21 cellular contexts compared by ENCODE assay signal in genomic region chr7:2532199-2533162, GRCh38. TPM values are rescaled to one million over a fixed set of nuclear protein-coding genes. Genes with fewer than 3 reads are reported as not detected.
A peak's percentile ranks its signal among the peaks of the same experiment; 100 is the strongest.
DNase-seq lines count a peak whose midpoint lies in the region; ATAC-seq lines count a peak whose summit lies in the region.
"Not testable (repeated sequence)": the region's sequence is repeated elsewhere in the genome, so short reads cannot be mapped to it uniquely, and the experiment has no call there.
"Had no signal": no experiment of that assay in that cellular context is flagged by ENCODE, and none has a peak within 500 bp of the region (broad histone marks: within the 10 kb centered on the region; RNA-seq: fewer than 3 reads in every experiment).

No MANE protein-coding gene starts in this region.

- peak overlapping the region in 5 of 7 donors; percentile 50 to 99 (median 65) for H3K27ac Mint-ChIP-seq in CD4-positive, alpha-beta memory T cell
- peak overlapping the region; percentile 16 for H3K27ac Mint-ChIP-seq in T-helper 17 cell
- peak overlapping the region; percentile 40 for H3K27ac Mint-ChIP-seq in activated T-helper 1 cell treated with anti-CD3 and anti-CD28 coated beads, Interleukin-12 subunit alpha, Interleukin-12 subunit beta, Interleukin-2, Interleukin-4 antibody, amounts not matched to agents 30 ng/mL and 10 ng/mL and 1 ng/mL, durations not matched to agents 14 hours and 24 hours and 36 hours
- peak overlapping the region; percentile 29 for H3K27ac Mint-ChIP-seq in central memory CD8-positive, alpha-beta T cell (ENCODE audit: low read depth)
- H3K27ac Mint-ChIP-seq in natural killer cell treated with Interleukin-12 subunit alpha and Interleukin-12 subunit beta and Interleukin-15 and Interleukin-18, amount 100 ng/mL, for 72 hours, result peak overlapping the region in 1 of 2 donors; percentile 53
- peak overlapping the region; percentile 67 for H3K27ac Mint-ChIP-seq in stimulated activated memory B cell treated with anti-CD40 and anti-IgM and Interleukin-4, amounts not matched to agents 10 μg/mL and 1 μg/mL and 100 μg/mL, for 72 hours

- not testable (repeated sequence) for H3K9me3 ChIP-seq in CD4-positive, alpha-beta memory T cell (ENCODE audit: control insufficient read depth in 1 of 2, low read length in 2 of 2); T-helper 17 cell (ENCODE audit: control insufficient read depth, low read length, poor library complexity, severe bottlenecking)

- intact Hi-C loops in CD4-positive, alpha-beta memory T cell (cut with micrococcal nuclease); activated T-helper 1 cell treated with anti-CD3 and anti-CD28 coated beads, Interleukin-12 subunit alpha, Interleukin-12 subunit beta, Interleukin-2, Interleukin-4 antibody, amounts not matched to agents 30 ng/mL and 10 ng/mL and 1 ng/mL, durations not matched to agents 14 hours and 24 hours and 36 hours (cut with micrococcal nuclease); left ventricle myocardium superior (cut with micrococcal nuclease): not testable (repeated sequence)

- not testable (repeated sequence) for H3K4me3 ChIP-seq in CD4-positive, alpha-beta memory T cell (ENCODE audit: low read length in 2 of 2)

- H3K36me3 ChIP-seq in CD4-positive, alpha-beta memory T cell (ENCODE audit: insufficient read depth, low read length), result not testable (repeated sequence)

- not testable (repeated sequence) for ATAC-seq in T-helper 17 cell; central memory CD8-positive, alpha-beta T cell (replicated peaks; ENCODE audit: extremely low read depth, poor library complexity, severe bottlenecking); left ventricle myocardium superior; natural killer cell treated with Interleukin-12 subunit alpha and Interleukin-12 subunit beta and Interleukin-15 and Interleukin-18, amount 100 ng/mL, for 72 hours; stimulated activated memory B cell treated with anti-CD40 and anti-IgM and Interleukin-4, amounts not matched to agents 10 μg/mL and 1 μg/mL and 100 μg/mL, for 72 hours

- peak in 1 of 5 donors; percentile 39 for DNase-seq in CD4-positive, alpha-beta memory T cell
- peak; percentile 49 for DNase-seq in NCI-H345 (lab: John Stamatoyannopoulos, UW)
- not testable (repeated sequence) for DNase-seq in T-helper 17 cell; activated T-helper 1 cell treated with anti-CD3 and anti-CD28 coated beads, Interleukin-12 subunit alpha, Interleukin-12 subunit beta, Interleukin-2, Interleukin-4 antibody, amounts not matched to agents 30 ng/mL and 10 ng/mL and 1 ng/mL, durations not matched to agents 14 hours and 24 hours and 36 hours (ENCODE audit: low spot score); central memory CD8-positive, alpha-beta T cell (ENCODE audit: low spot score in 2 of 2); natural killer cell treated with Interleukin-12 subunit alpha and Interleukin-12 subunit beta and Interleukin-15 and Interleukin-18, amount 100 ng/mL, for 72 hours (ENCODE audit: low spot score)
- DNase-seq in left ventricle myocardium superior, result peak; percentile 20

- peaks cover 39% of the 10 kb centered on the region for H3K4me1 ChIP-seq in CD4-positive, alpha-beta memory T cell (ENCODE audit: insufficient read depth, low read length)

- peak overlapping the region in 2 of 8 donors; percentile 48 to 59 for H3K4me3 Mint-ChIP-seq in CD4-positive, alpha-beta memory T cell
- H3K4me3 Mint-ChIP-seq in T-helper 17 cell; activated T-helper 1 cell treated with anti-CD3 and anti-CD28 coated beads, Interleukin-12 subunit alpha, Interleukin-12 subunit beta, Interleukin-2, Interleukin-4 antibody, amounts not matched to agents 30 ng/mL and 10 ng/mL and 1 ng/mL, durations not matched to agents 14 hours and 24 hours and 36 hours; central memory CD8-positive, alpha-beta T cell; stimulated activated memory B cell treated with anti-CD40 and anti-IgM and Interleukin-4, amounts not matched to agents 10 μg/mL and 1 μg/mL and 100 μg/mL, for 72 hours: not testable (repeated sequence)
- peak overlapping the region; percentile 9 for H3K4me3 Mint-ChIP-seq in natural killer cell treated with Interleukin-12 subunit alpha and Interleukin-12 subunit beta and Interleukin-15 and Interleukin-18, amount 100 ng/mL, for 72 hours

- peaks cover 17 to 45% (median 28%) of the 10 kb centered on the region in 4 donors for H3K4me1 Mint-ChIP-seq in CD4-positive, alpha-beta memory T cell
- H3K4me1 Mint-ChIP-seq in T-helper 17 cell, result peaks cover 22% of the 10 kb centered on the region
- H3K4me1 Mint-ChIP-seq in activated T-helper 1 cell treated with anti-CD3 and anti-CD28 coated beads, Interleukin-12 subunit alpha, Interleukin-12 subunit beta, Interleukin-2, Interleukin-4 antibody, amounts not matched to agents 30 ng/mL and 10 ng/mL and 1 ng/mL, durations not matched to agents 14 hours and 24 hours and 36 hours (ENCODE audit: low read depth), result peaks cover 26% of the 10 kb centered on the region
- H3K4me1 Mint-ChIP-seq in central memory CD8-positive, alpha-beta T cell, result peaks cover 32% of the 10 kb centered on the region
- peaks cover 24 to 25% of the 10 kb centered on the region in 2 donors for H3K4me1 Mint-ChIP-seq in natural killer cell treated with Interleukin-12 subunit alpha and Interleukin-12 subunit beta and Interleukin-15 and Interleukin-18, amount 100 ng/mL, for 72 hours (ENCODE audit: low read depth in 2 of 2)
- peaks cover 39% of the 10 kb centered on the region for H3K4me1 Mint-ChIP-seq in stimulated activated memory B cell treated with anti-CD40 and anti-IgM and Interleukin-4, amounts not matched to agents 10 μg/mL and 1 μg/mL and 100 μg/mL, for 72 hours

- CTCF ChIA-PET in CD4-positive, alpha-beta memory T cell (lab: Charles Lee; ENCODE audit: partially characterized antibody), result interaction anchor here (0.7 kb wide), 1 partner anchor 30 kb away, joined by 3 read pairs; no protein-coding TSS in a partner anchor

- not testable (repeated sequence) for H3K27me3 Mint-ChIP-seq in CD4-positive, alpha-beta memory T cell; T-helper 17 cell; activated T-helper 1 cell treated with anti-CD3 and anti-CD28 coated beads, Interleukin-12 subunit alpha, Interleukin-12 subunit beta, Interleukin-2, Interleukin-4 antibody, amounts not matched to agents 30 ng/mL and 10 ng/mL and 1 ng/mL, durations not matched to agents 14 hours and 24 hours and 36 hours (ENCODE audit: insufficient read depth); central memory CD8-positive, alpha-beta T cell; natural killer cell treated with Interleukin-12 subunit alpha and Interleukin-12 subunit beta and Interleukin-15 and Interleukin-18, amount 100 ng/mL, for 72 hours; stimulated activated memory B cell treated with anti-CD40 and anti-IgM and Interleukin-4, amounts not matched to agents 10 μg/mL and 1 μg/mL and 100 μg/mL, for 72 hours

- H3K27ac ChIP-seq in CD4-positive, alpha-beta memory T cell (ENCODE audit: low read depth, low read length), result not testable (repeated sequence)

- POLR2A ChIA-PET in CD4-positive, alpha-beta memory T cell (lab: Charles Lee; ENCODE audit: partially characterized antibody), result interaction anchor here (1.0 to 15.7 kb wide), 3 partner anchors 22 to 23 kb away, joined by 3 to 511 read pairs (median 3); no protein-coding TSS in a partner anchor

- peaks cover 0 to 22% of the 10 kb centered on the region in 2 donors for H3K36me3 Mint-ChIP-seq in CD4-positive, alpha-beta memory T cell
- H3K36me3 Mint-ChIP-seq in T-helper 17 cell (ENCODE audit: low read depth); activated T-helper 1 cell treated with anti-CD3 and anti-CD28 coated beads, Interleukin-12 subunit alpha, Interleukin-12 subunit beta, Interleukin-2, Interleukin-4 antibody, amounts not matched to agents 30 ng/mL and 10 ng/mL and 1 ng/mL, durations not matched to agents 14 hours and 24 hours and 36 hours (ENCODE audit: low read depth); central memory CD8-positive, alpha-beta T cell (ENCODE audit: insufficient read depth); natural killer cell treated with Interleukin-12 subunit alpha and Interleukin-12 subunit beta and Interleukin-15 and Interleukin-18, amount 100 ng/mL, for 72 hours; stimulated activated memory B cell treated with anti-CD40 and anti-IgM and Interleukin-4, amounts not matched to agents 10 μg/mL and 1 μg/mL and 100 μg/mL, for 72 hours: not testable (repeated sequence)

- H3K9me3 Mint-ChIP-seq in CD4-positive, alpha-beta memory T cell; activated T-helper 1 cell treated with anti-CD3 and anti-CD28 coated beads, Interleukin-12 subunit alpha, Interleukin-12 subunit beta, Interleukin-2, Interleukin-4 antibody, amounts not matched to agents 30 ng/mL and 10 ng/mL and 1 ng/mL, durations not matched to agents 14 hours and 24 hours and 36 hours; central memory CD8-positive, alpha-beta T cell; natural killer cell treated with Interleukin-12 subunit alpha and Interleukin-12 subunit beta and Interleukin-15 and Interleukin-18, amount 100 ng/mL, for 72 hours; stimulated activated memory B cell treated with anti-CD40 and anti-IgM and Interleukin-4, amounts not matched to agents 10 μg/mL and 1 μg/mL and 100 μg/mL, for 72 hours: not testable (repeated sequence)

- not testable (repeated sequence) for H3K27me3 ChIP-seq in CD4-positive, alpha-beta memory T cell (ENCODE audit: insufficient read depth, low read length)

RNA-seq across cellular contexts. Expression of gene LFNG, which starts 12.9 kb away (rescaled TPM):
- total RNA-seq in CD4-positive, alpha-beta memory T cell, result 100 to 1,000 TPM; 125 to 127 TPM
- polyA plus RNA-seq in CD4-positive, alpha-beta memory T cell, result 1 to 10 TPM in 1 of 2 donors, under 1 TPM in 1; 0.09 to 4.1 TPM
- total RNA-seq in T-helper 17 cell (100 to 1,000 TPM; 110 to 116 TPM), left ventricle myocardium superior (6.4 TPM)
- total RNA-seq in activated T-helper 1 cell treated with anti-CD3 and anti-CD28 coated beads, Interleukin-12 subunit alpha, Interleukin-12 subunit beta, Interleukin-2, Interleukin-4 antibody, amounts not matched to agents 30 ng/mL and 10 ng/mL and 1 ng/mL, durations not matched to agents 14 hours and 24 hours and 36 hours, result 34.8 and 34.9 TPM in 2 replicates
- 100 to 1,000 TPM in 1 of 2 donors, 10 to 100 TPM in 1; 89.8 to 153 TPM for total RNA-seq in natural killer cell treated with Interleukin-12 subunit alpha and Interleukin-12 subunit beta and Interleukin-15 and Interleukin-18, amount 100 ng/mL, for 72 hours

RNA-seq across cellular contexts. Expression of gene BRAT1, which starts 22.8 kb away (rescaled TPM):
- 10 to 100 TPM; 37.0 to 41.4 TPM for total RNA-seq in CD4-positive, alpha-beta memory T cell
- 10 to 100 TPM; 24.2 to 42.4 TPM for polyA plus RNA-seq in CD4-positive, alpha-beta memory T cell
- total RNA-seq in T-helper 17 cell, result 10 to 100 TPM; 19.5 to 20.5 TPM
- 39.2 and 42.9 TPM in 2 replicates for total RNA-seq in activated T-helper 1 cell treated with anti-CD3 and anti-CD28 coated beads, Interleukin-12 subunit alpha, Interleukin-12 subunit beta, Interleukin-2, Interleukin-4 antibody, amounts not matched to agents 30 ng/mL and 10 ng/mL and 1 ng/mL, durations not matched to agents 14 hours and 24 hours and 36 hours
- 16.5 TPM for total RNA-seq in left ventricle myocardium superior
- total RNA-seq in natural killer cell treated with Interleukin-12 subunit alpha and Interleukin-12 subunit beta and Interleukin-15 and Interleukin-18, amount 100 ng/mL, for 72 hours, result 10 to 100 TPM; 27.0 to 61.4 TPM

RNA-seq across cellular contexts. Expression of gene IQCE, which starts 26.3 kb away (rescaled TPM):
- total RNA-seq in CD4-positive, alpha-beta memory T cell, result 1 to 10 TPM; 8.2 to 9.4 TPM
- polyA plus RNA-seq in CD4-positive, alpha-beta memory T cell, result 1 to 10 TPM in 1 of 2 donors, under 1 TPM in 1; 0.81 to 3.7 TPM
- 1 to 10 TPM; 6.7 to 9.0 TPM for total RNA-seq in T-helper 17 cell
- 10.5 and 11.1 TPM in 2 replicates for total RNA-seq in activated T-helper 1 cell treated with anti-CD3 and anti-CD28 coated beads, Interleukin-12 subunit alpha, Interleukin-12 subunit beta, Interleukin-2, Interleukin-4 antibody, amounts not matched to agents 30 ng/mL and 10 ng/mL and 1 ng/mL, durations not matched to agents 14 hours and 24 hours and 36 hours
- 11.9 TPM for total RNA-seq in left ventricle myocardium superior
- 10 to 100 TPM; 11.6 to 17.7 TPM for total RNA-seq in natural killer cell treated with Interleukin-12 subunit alpha and Interleukin-12 subunit beta and Interleukin-15 and Interleukin-18, amount 100 ng/mL, for 72 hours

RNA-seq across cellular contexts. Expression of gene GRIFIN, which starts 56.3 kb away (rescaled TPM):
- not detected for total RNA-seq in CD4-positive, alpha-beta memory T cell
- not detected for polyA plus RNA-seq in CD4-positive, alpha-beta memory T cell
- total RNA-seq in T-helper 17 cell (not detected), left ventricle myocardium superior (not detected)
- not detected in 2 replicates for total RNA-seq in activated T-helper 1 cell treated with anti-CD3 and anti-CD28 coated beads, Interleukin-12 subunit alpha, Interleukin-12 subunit beta, Interleukin-2, Interleukin-4 antibody, amounts not matched to agents 30 ng/mL and 10 ng/mL and 1 ng/mL, durations not matched to agents 14 hours and 24 hours and 36 hours
- not detected for total RNA-seq in natural killer cell treated with Interleukin-12 subunit alpha and Interleukin-12 subunit beta and Interleukin-15 and Interleukin-18, amount 100 ng/mL, for 72 hours
- total RNA-seq: astrocyte, cardiac septum, endodermal cell, esophagus mucosa, fibroblast of villous mesenchyme, LHCN-M2, lower leg skin, mesothelial cell of epicardium, right atrium auricular region, SK-MEL-5, stomach, thyroid gland had no signal
- polyA plus RNA-seq: A549, stomach had no signal
